Comparison of ENCODE assay signal across 1 cellular context in genomic region chr1:156114919-156115513, GRCh38.
A peak's percentile ranks its signal among the peaks of the same experiment; 100 is the strongest.
TF ChIP-seq lines count a peak whose summit lies in the region.

No MANE protein-coding gene starts in this region.

TF ChIP-seq in K562, 482 proteins besides CTCF, POLR2A, EP300 and RAD21 (continued from another document):
- TF ChIP-seq NCOA1 (IDR thresholded peaks at IDR 0.05; ENCODE audit: low read depth) (0 out of 2 replicates have a peak, but pooled peaks have one; percentile 13), KAT7 (CRISPR knock-in tag; IDR thresholded peaks at IDR 0.05; ENCODE audit: borderline replicate concordance) (0 out of 2 replicates have a peak, but pooled peaks have one; percentile 92), ZBTB49 (CRISPR knock-in tag; IDR thresholded peaks at IDR 0.05; ENCODE audit: borderline replicate concordance) (0 out of 2 replicates have a peak, but pooled peaks have one; percentile 48), HMGN3 (IDR thresholded peaks at IDR 0.05; ENCODE audit: borderline replicate concordance, extremely low read depth, insufficient read length, low read depth, low read length) (no peak), E2F6 (IDR thresholded peaks at IDR 0.05; ENCODE audit: borderline replicate concordance in 1 of 2, extremely low read depth in 1 of 2, insufficient read depth in 1 of 2, insufficient read length in 1 of 2, low read depth in 1 of 2, low read length in 1 of 2, poor library complexity in 1 of 2, severe bottlenecking in 1 of 2) (peak in 1 of 2 experiments; percentile 44), SPI1 (IDR thresholded peaks at IDR 0.05; ENCODE audit: borderline replicate concordance, low read depth, low read length) (peak; percentile 32; the same call in 1 of the 2 replicates), SIN3A (IDR thresholded peaks at IDR 0.05; ENCODE audit: borderline replicate concordance in 2 of 2, control insufficient read depth in 1 of 2, low read depth in 2 of 2, low read length in 2 of 2) (peak in 1 of 2 experiments; percentile 88; a peak in 2 of 4 replicates), ESRRB (CRISPR knock-in tag; IDR thresholded peaks at IDR 0.05; ENCODE audit: borderline replicate concordance) (no peak), TAF1 (IDR thresholded peaks at IDR 0.05; ENCODE audit: control insufficient read depth, extremely low read depth, insufficient read depth, low read length, severe bottlenecking) (peak; percentile 47), BMI1 (IDR thresholded peaks at IDR 0.05; ENCODE audit: low read length) (no peak), ID3 (CRISPR knock-in tag; IDR thresholded peaks at IDR 0.05) (no peak), ID3 (tag; IDR thresholded peaks at IDR 0.05) (no peak), ZNF277 (CRISPR knock-in tag; IDR thresholded peaks at IDR 0.05; ENCODE audit: borderline replicate concordance) (no peak), ELF4 (CRISPR knock-in tag; IDR thresholded peaks at IDR 0.05) (peak; percentile 22; the same call in 1 of the 2 replicates), ZBTB33 (CRISPR knock-in tag; IDR thresholded peaks at IDR 0.05) (peak; percentile 46; the same call in 1 of the 2 replicates), GTF2B (IDR thresholded peaks at IDR 0.05; ENCODE audit: extremely low read depth, insufficient read length) (no peak), PTTG1 (tag; IDR thresholded peaks at IDR 0.05; ENCODE audit: low read depth) (no peak), ETS2 (tag; IDR thresholded peaks at IDR 0.05; ENCODE audit: borderline replicate concordance, poor library complexity, severe bottlenecking) (no peak), PRMT5 (CRISPR knock-in tag; IDR thresholded peaks at IDR 0.05) (no peak), FOS (IDR thresholded peaks at IDR 0.05; ENCODE audit: extremely low read depth, insufficient read length) (no peak), CGGBP1 (CRISPR knock-in tag; IDR thresholded peaks at IDR 0.05) (no peak), FOSL1 (tag; conservative IDR thresholded peaks at IDR 0.05) (no peak), RBFOX2 (IDR thresholded peaks at IDR 0.05; ENCODE audit: low read depth, low read length) (peak; percentile 86), SAP30 (IDR thresholded peaks at IDR 0.05; ENCODE audit: borderline replicate concordance, insufficient read depth, low read depth, low read length, poor library complexity, severe bottlenecking) (peak; percentile 62), MYNN (IDR thresholded peaks at IDR 0.05) (no peak), MYNN (CRISPR knock-in tag; IDR thresholded peaks at IDR 0.05) (no peak), POLR2G (IDR thresholded peaks at IDR 0.05; ENCODE audit: low read depth, low read length) (peak; percentile 68), ZNF830 (CRISPR knock-in tag; IDR thresholded peaks at IDR 0.05) (no peak), MLLT1 (IDR thresholded peaks at IDR 0.05) (peak; percentile 69 to 72; a peak in 3 of 4 replicates), WHSC1 (IDR thresholded peaks at IDR 0.05; ENCODE audit: low read length) (no peak), MNT (conservative IDR thresholded peaks at IDR 0.05) (peak in 1 of 2 experiments; percentile 39; a peak in 2 of 4 replicates), RCOR1 (IDR thresholded peaks at IDR 0.05; ENCODE audit: borderline replicate concordance in 1 of 2, low read depth in 2 of 2, low read length in 2 of 2) (no peak), ZNF140 (CRISPR knock-in tag; IDR thresholded peaks at IDR 0.05) (no peak), ZNF717 (CRISPR knock-in tag; IDR thresholded peaks at IDR 0.05) (no peak), FOXM1 (IDR thresholded peaks at IDR 0.05; ENCODE audit: low read depth) (no peak), FOXM1 (CRISPR knock-in tag; IDR thresholded peaks at IDR 0.05; ENCODE audit: low read depth) (0 out of 2 replicates have a peak, but pooled peaks have one; percentile 71), IFI16 (CRISPR knock-in tag; IDR thresholded peaks at IDR 0.05) (no peak), CBX2 (IDR thresholded peaks at IDR 0.05; ENCODE audit: insufficient read depth, low read length, poor library complexity, severe bottlenecking) (no peak), HOXB6 (CRISPR knock-in tag; IDR thresholded peaks at IDR 0.05; ENCODE audit: borderline replicate concordance) (no peak), ZNF318 (IDR thresholded peaks at IDR 0.05; ENCODE audit: borderline replicate concordance in 1 of 2, low read depth in 1 of 2) (no peak)
